In genomic region chr14:22143360-22143759, GRCh38 we compare ENCODE assay signal across 20 cellular contexts.
DNase-seq lines count a peak whose midpoint lies in the region; ATAC-seq and TF ChIP-seq lines count a peak whose summit lies in the region.
"Had no signal": no experiment of that assay in that cellular context is flagged by ENCODE, and none has a peak within 500 bp of the region (broad histone marks: within the 10 kb centered on the region; RNA-seq: fewer than 3 reads in every experiment).

No MANE protein-coding gene starts in this region.

- in situ Hi-C loops in GM23248 (cut with MboI), result no loop called here

- no peaks in the 10 kb centered on the region for H3K27me3 ChIP-seq in GM23248 (replicated peaks; ENCODE audit: insufficient read depth)
- H3K27me3 ChIP-seq: Peyer's patch had no signal

- no peak overlapping the region for H3K4me2 ChIP-seq in GM23248 (ENCODE audit: unreplicated experiment)
- H3K4me2 ChIP-seq: KMS-11 had no signal

- H3K9ac ChIP-seq in GM23248, result no peak overlapping the region
- H3K9ac ChIP-seq: KMS-11 had no signal

- H3K4me3 ChIP-seq in GM23248 (no peak overlapping the region), mucosa of descending colon (no peak overlapping the region)
- H3K4me3 ChIP-seq: Peyer's patch had no signal

- TF ChIP-seq CTCF in mucosa of descending colon (IDR thresholded peaks at IDR 0.05), result no peak

- intact Hi-C loops in mucosa of descending colon (cut with DNase I, micrococcal nuclease), result no loop called here

- no peaks in the 10 kb centered on the region for H3F3A ChIP-seq in GM23248 (ENCODE audit: insufficient read depth)

- H3K9me3 ChIP-seq in GM23248 (ENCODE audit: low read depth) (no peaks in the 10 kb centered on the region), mucosa of descending colon (no peaks in the 10 kb centered on the region)
- H3K9me3 ChIP-seq: Caco-2, Peyer's patch had no signal

- H3K79me2 ChIP-seq in GM23248 (ENCODE audit: insufficient read depth), result no peaks in the 10 kb centered on the region

- H3K27ac ChIP-seq in GM23248 (no peak overlapping the region), epithelial cell of prostate (no peak overlapping the region)
- H3K27ac ChIP-seq: KMS-11, Peyer's patch had no signal

- ATAC-seq in mucosa of descending colon (peak; percentile 54), HG03521 (IDR thresholded peaks at IDR 0.05; ENCODE audit: unreplicated experiment) (no peak)
- ATAC-seq: HepG2 had no signal

- no peak overlapping the region for H2AFZ ChIP-seq in GM23248

- H3K4me1 ChIP-seq in GM23248 (ENCODE audit: insufficient read depth) (no peaks in the 10 kb centered on the region), mucosa of descending colon (ENCODE audit: low read depth) (no peaks in the 10 kb centered on the region)
- H3K4me1 ChIP-seq: Caco-2, Peyer's patch had no signal

- H4K20me1 ChIP-seq in GM23248 (ENCODE audit: insufficient read depth), result no peaks in the 10 kb centered on the region

- WGBS in GM23248 (ENCODE audit: low coverage in 1 of 2, low lambda C conversion rate in 2 of 2, missing lambda C conversion rate in 2 of 2), 2 experiments, result 38 to 48% methylated on average over 2 of the region's 2 CpGs

- DNase-seq in GM23248 (peak; percentile 18), NCI-H226 (peak; percentile 6), epithelial cell of prostate (ENCODE audit: low read depth, low spot score) (peak; percentile 39), mucosa of descending colon (no peak), NCI-H1930 (lab: John Stamatoyannopoulos, UW) (no peak), NCI-H526 treated with DMSO at 0.1 percent for 48 hours (lab: John Stamatoyannopoulos, UW) (no peak)
- DNase-seq: ACHN; AML-193; Caco-2; CD4-positive, CD25-positive, alpha-beta regulatory T cell; DMS153; EL; MM.1S; NCI-H1092 treated with DMSO at 0.1 percent for 48 hours; NCI-H524; Peyer's patch; SHP77 treated with DMSO at 0.1 percent for 48 hours had no signal

- H3K36me3 ChIP-seq in GM23248 (ENCODE audit: low read depth) (no peaks in the 10 kb centered on the region), mucosa of descending colon (ENCODE audit: low read depth) (no peaks in the 10 kb centered on the region)
- H3K36me3 ChIP-seq: Peyer's patch had no signal

- no peaks in the 10 kb centered on the region for H3K9me2 ChIP-seq in GM23248 (ENCODE audit: insufficient read depth)

Comparison
In these comparisons a context has a peak if more than half of its experiments do, and no peak if none do; other contexts are left out.
1. DNase-seq: peak in GM23248 (single experiment), NCI-H226 (single experiment) and epithelial cell of prostate (single experiment); none in mucosa of descending colon (0 of 3), NCI-H1930 (0 of 2) and NCI-H526 treated with DMSO at 0.1 percent for 48 hours (single experiment).